8 cellular contexts compared by ENCODE assay signal in genomic region chr1:198929961-198930599, GRCh38.
DNase-seq lines count a peak whose midpoint lies in the region; ATAC-seq and TF ChIP-seq lines count a peak whose summit lies in the region.

No MANE protein-coding gene starts in this region.

- DNase-seq in ACHN (peak; percentile 28), OCI-M1 (lab: John Stamatoyannopoulos, UW) (peak; percentile 84), coronary artery (ENCODE audit: low spot score) (no peak), DMS153 (lab: John Stamatoyannopoulos, UW) (no peak), AG20443 (ENCODE audit: low spot score) (no peak)
- DNase-seq in naive thymus-derived CD8-positive, alpha-beta T cell = peak in 5 of 10 donors; percentile 21 to 53 (median 46)

- peak overlapping the region; percentile 72 to 87 (median 82) for H3K4me3 Mint-ChIP-seq in naive thymus-derived CD8-positive, alpha-beta T cell

- H3K27ac Mint-ChIP-seq in naive thymus-derived CD8-positive, alpha-beta T cell = peak overlapping the region; percentile 63 to 94 (median 86)

- no peak for TF ChIP-seq CTCF in coronary artery (IDR thresholded peaks at IDR 0.05)

- peak overlapping the region in 1 of 2 donors; percentile 61 for H3K27ac ChIP-seq in coronary artery

- no peaks in the 10 kb centered on the region for H3K27me3 Mint-ChIP-seq in naive thymus-derived CD8-positive, alpha-beta T cell

- no peaks in the 10 kb centered on the region for H3K36me3 Mint-ChIP-seq in naive thymus-derived CD8-positive, alpha-beta T cell

- in situ Hi-C loops in ACHN (cut with HindIII; ENCODE audit: low pct_ligation_motif_present, low pct_unique_long_range_greater_than_20kb, low sequenced_read_pairs) = no loop called here

- POLR2A ChIA-PET in naive thymus-derived CD8-positive, alpha-beta T cell (lab: Charles Lee) = interaction anchor here (1.0 to 1.1 kb wide), 2 partner anchors 29 to 188 kb away, joined by 3 read pairs; no protein-coding TSS in a partner anchor

- H3K4me1 Mint-ChIP-seq in naive thymus-derived CD8-positive, alpha-beta T cell = peaks cover 12 to 56% (median 48%) of the 10 kb centered on the region in 4 donors

- no peaks in the 10 kb centered on the region for H3K9me3 Mint-ChIP-seq in naive thymus-derived CD8-positive, alpha-beta T cell

- peak; percentile 38 for ATAC-seq in GM18870 (IDR thresholded peaks at IDR 0.05; ENCODE audit: unreplicated experiment)
- ATAC-seq in HG03103 (IDR thresholded peaks at IDR 0.05; ENCODE audit: low read depth, unreplicated experiment) = peak; percentile 68
- peak; percentile 76 to 80 for ATAC-seq in naive thymus-derived CD8-positive, alpha-beta T cell

- peak overlapping the region; percentile 23 for H3K4me3 ChIP-seq in coronary artery

Comparison
In these comparisons a context has a peak if more than half of its experiments do, and no peak if none do; other contexts are left out.
1. DNase-seq: peak in ACHN (single experiment) and OCI-M1 (single experiment); none in coronary artery (single experiment), DMS153 (single experiment) and AG20443 (single experiment).
2. Peak in every context shown above with its lines, with median percentiles within 50 percentile points of each other: ATAC-seq.